8 cellular contexts compared by ENCODE assay signal in genomic region chr2:172172513-172173217, GRCh38.
DNase-seq lines count a peak whose midpoint lies in the region; ATAC-seq lines count a peak whose summit lies in the region.

No MANE protein-coding gene starts in this region.

- no peaks in the 10 kb centered on the region for H3K36me3 Mint-ChIP-seq in activated CD4-positive, alpha-beta T cell treated with anti-CD3 and anti-CD28 coated beads, Interleukin-2, amount 10 ng/mL, durations not matched to agents 7 days and 5 days (ENCODE audit: low read depth)
- no peaks in the 10 kb centered on the region for H3K36me3 Mint-ChIP-seq in dendritic cell treated with granulocyte-macrophage colony-stimulating factor and Interleukin-4, amounts not matched to agents 40 ng/mL and 50 ng/mL, for 4 days (ENCODE audit: low read depth)

- intact Hi-C loops in dendritic cell treated with granulocyte-macrophage colony-stimulating factor and Interleukin-4, amounts not matched to agents 40 ng/mL and 50 ng/mL, for 4 days (cut with micrococcal nuclease), result loop anchor here (1.0 to 2.0 kb wide), 2 partner anchors 54 to 293 kb away; no protein-coding TSS in a partner anchor

- H3K27ac Mint-ChIP-seq in activated CD4-positive, alpha-beta T cell treated with anti-CD3 and anti-CD28 coated beads, Interleukin-2, amount 10 ng/mL, durations not matched to agents 7 days and 5 days, result no peak overlapping the region
- H3K27ac Mint-ChIP-seq in dendritic cell treated with granulocyte-macrophage colony-stimulating factor and Interleukin-4, amounts not matched to agents 40 ng/mL and 50 ng/mL, for 4 days, result peak overlapping the region; percentile 67

- POLR2A ChIA-PET in activated CD4-positive, alpha-beta T cell treated with anti-CD3 and anti-CD28 coated beads, Interleukin-2, amount 10 ng/mL, durations not matched to agents 7 days and 5 days (lab: Charles Lee), result no interaction called here

- peaks cover 31% of the 10 kb centered on the region for H3K27me3 Mint-ChIP-seq in activated CD4-positive, alpha-beta T cell treated with anti-CD3 and anti-CD28 coated beads, Interleukin-2, amount 10 ng/mL, durations not matched to agents 7 days and 5 days
- H3K27me3 Mint-ChIP-seq in dendritic cell treated with granulocyte-macrophage colony-stimulating factor and Interleukin-4, amounts not matched to agents 40 ng/mL and 50 ng/mL, for 4 days, result peaks cover 13% of the 10 kb centered on the region

- ATAC-seq in left lobe of liver, result peak; percentile 100
- no peak for ATAC-seq in HG03460 (IDR thresholded peaks at IDR 0.05; ENCODE audit: unreplicated experiment)

- H3K4me1 Mint-ChIP-seq in activated CD4-positive, alpha-beta T cell treated with anti-CD3 and anti-CD28 coated beads, Interleukin-2, amount 10 ng/mL, durations not matched to agents 7 days and 5 days, result no peaks in the 10 kb centered on the region
- peaks cover 26% of the 10 kb centered on the region for H3K4me1 Mint-ChIP-seq in dendritic cell treated with granulocyte-macrophage colony-stimulating factor and Interleukin-4, amounts not matched to agents 40 ng/mL and 50 ng/mL, for 4 days (ENCODE audit: low read depth)

- peak overlapping the region; percentile 58 for H3K4me3 Mint-ChIP-seq in activated CD4-positive, alpha-beta T cell treated with anti-CD3 and anti-CD28 coated beads, Interleukin-2, amount 10 ng/mL, durations not matched to agents 7 days and 5 days
- peak overlapping the region; percentile 82 for H3K4me3 Mint-ChIP-seq in dendritic cell treated with granulocyte-macrophage colony-stimulating factor and Interleukin-4, amounts not matched to agents 40 ng/mL and 50 ng/mL, for 4 days

- CTCF ChIA-PET in activated CD4-positive, alpha-beta T cell treated with anti-CD3 and anti-CD28 coated beads, Interleukin-2, amount 10 ng/mL, durations not matched to agents 7 days and 5 days (lab: Charles Lee), result interaction anchor here (0.6 to 2.4 kb wide), 6 partner anchors 43 to 673 kb away, joined by 3 to 13 read pairs (median 3); no protein-coding TSS in a partner anchor

- peak; percentile 69 to 72 for DNase-seq in NCI-H2081 (lab: John Stamatoyannopoulos, UW)
- no peak for DNase-seq in NCI-H2081 treated with DMSO at 0.1 percent for 48 hours (lab: John Stamatoyannopoulos, UW)
- peak; percentile 83 for DNase-seq in NCI-H2227 treated with DMSO at 0.1 percent for 48 hours (lab: John Stamatoyannopoulos, UW)
- DNase-seq in activated CD4-positive, alpha-beta T cell treated with anti-CD3 and anti-CD28 coated beads, Interleukin-2, amount 10 ng/mL, durations not matched to agents 7 days and 5 days, result peak; percentile 51
- DNase-seq in left lobe of liver (ENCODE audit: low spot score), result peak; percentile 74
- DNase-seq in stimulated activated CD4-positive, alpha-beta T cell treated with anti-CD3 and anti-CD28 coated beads, Interleukin-1b, Interleukin-23, amount 100 ng/mL, for 1 hour (ENCODE audit: low read depth in 2 of 2), result peak; percentile 32 to 34

- H3K9me3 Mint-ChIP-seq in activated CD4-positive, alpha-beta T cell treated with anti-CD3 and anti-CD28 coated beads, Interleukin-2, amount 10 ng/mL, durations not matched to agents 7 days and 5 days, result no peaks in the 10 kb centered on the region
- H3K9me3 Mint-ChIP-seq in dendritic cell treated with granulocyte-macrophage colony-stimulating factor and Interleukin-4, amounts not matched to agents 40 ng/mL and 50 ng/mL, for 4 days, result no peaks in the 10 kb centered on the region
